ENCODE assay signal across 8 cellular contexts in the genomic region with DNA sequence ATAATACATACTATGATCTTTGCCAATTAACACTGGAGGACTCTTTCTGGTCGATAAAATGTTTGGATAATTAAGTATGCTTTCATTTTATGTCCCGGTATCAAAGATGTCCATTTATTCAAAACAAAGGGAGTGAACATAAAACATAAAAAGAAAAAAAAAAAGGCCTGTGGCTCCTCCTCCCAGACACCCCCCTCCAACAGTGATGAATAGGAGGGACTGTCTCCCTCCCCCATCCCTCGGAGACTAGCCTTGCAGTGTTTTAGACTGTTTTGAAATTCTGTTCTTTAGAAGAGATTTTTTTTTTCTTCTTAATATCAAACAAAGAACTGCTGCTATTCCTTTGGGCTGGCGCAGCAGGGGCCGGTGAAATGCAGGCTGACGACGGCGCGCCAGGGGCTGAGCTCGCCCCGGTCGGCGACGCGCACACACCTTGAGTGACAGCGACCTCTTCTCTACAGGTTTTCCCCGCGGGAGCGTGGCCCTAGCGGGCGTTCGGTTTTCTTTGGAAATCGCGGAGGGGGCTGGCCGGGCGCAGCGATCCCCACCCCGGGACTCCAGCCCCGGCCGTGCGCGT. TPM values are rescaled to one million over a fixed set of nuclear protein-coding genes. Genes with fewer than 3 reads are reported as not detected.
DNase-seq lines count a peak whose midpoint lies in the region; ATAC-seq and TF ChIP-seq lines count a peak whose summit lies in the region.

A gene with protein sequence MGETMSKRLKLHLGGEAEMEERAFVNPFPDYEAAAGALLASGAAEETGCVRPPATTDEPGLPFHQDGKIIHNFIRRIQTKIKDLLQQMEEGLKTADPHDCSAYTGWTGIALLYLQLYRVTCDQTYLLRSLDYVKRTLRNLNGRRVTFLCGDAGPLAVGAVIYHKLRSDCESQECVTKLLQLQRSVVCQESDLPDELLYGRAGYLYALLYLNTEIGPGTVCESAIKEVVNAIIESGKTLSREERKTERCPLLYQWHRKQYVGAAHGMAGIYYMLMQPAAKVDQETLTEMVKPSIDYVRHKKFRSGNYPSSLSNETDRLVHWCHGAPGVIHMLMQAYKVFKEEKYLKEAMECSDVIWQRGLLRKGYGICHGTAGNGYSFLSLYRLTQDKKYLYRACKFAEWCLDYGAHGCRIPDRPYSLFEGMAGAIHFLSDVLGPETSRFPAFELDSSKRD (plus strand): TSS at position 235 of the 577 bp plus-strand sequence. CDS start 689 bp downstream, outside the sequence.

- H2AFZ ChIP-seq in OCI-LY7 (ENCODE audit: low read length): peak within 1 kb of the TSS; percentile 88

- no peaks in the 10 kb centered on the region for H3K9me3 ChIP-seq in CD8-positive, alpha-beta T cell (ENCODE audit: low read length)
- no peaks in the 10 kb centered on the region for H3K9me3 ChIP-seq in OCI-LY7 (ENCODE audit: low read length)

- no peaks in the 10 kb centered on the region for H3K27me3 ChIP-seq in CD8-positive, alpha-beta T cell (ENCODE audit: insufficient read depth, low read length)

- H3K27ac Mint-ChIP-seq in CD8-positive, alpha-beta T cell: peak within 1 kb of the TSS; percentile 99

- no peaks in the 10 kb centered on the region for H3K9me3 Mint-ChIP-seq in CD8-positive, alpha-beta T cell

- DNase-seq in CD8-positive, alpha-beta T cell: peak in 6 of 7 experiments; percentile 12 to 56 (median 45)
- DNase-seq in OCI-LY7 (ENCODE audit: low spot score) (no peak), astrocyte of the cerebellum (ENCODE audit: low read depth) (no peak), skeletal muscle cell (ENCODE audit: low read depth) (no peak), GF-D8 (lab: John Stamatoyannopoulos, UW) (no peak)

- CTCF ChIA-PET in CD8-positive, alpha-beta T cell (lab: Charles Lee): interaction anchor here (0.9 to 1.7 kb wide), 3 partner anchors 56 to 110 kb away, joined by 3 to 6 read pairs (median 4); no protein-coding TSS in a partner anchor
- CTCF ChIA-PET in OCI-LY7 (lab: Charles Lee; ENCODE audit: unreplicated experiment): interaction anchor here (0.6 kb wide), 1 partner anchor 15 kb away, joined by 3 read pairs; no protein-coding TSS in a partner anchor

- POLR2A ChIA-PET in CD8-positive, alpha-beta T cell (lab: Charles Lee): interaction anchor here (0.7 to 2.6 kb wide), 17 partner anchors 8 to 741 kb away, joined by 3 to 26 read pairs (median 5); a partner anchor contains a TSS
- POLR2A ChIA-PET in OCI-LY7 (lab: Charles Lee): interaction anchor here (1.0 to 1.8 kb wide), 4 partner anchors 9 to 168 kb away, joined by 4 to 11 read pairs (median 5); no protein-coding TSS in a partner anchor

- peak within 1 kb of the TSS; percentile 92 for H3K4me3 ChIP-seq in CD8-positive, alpha-beta T cell (ENCODE audit: low read depth, low read length)
- H3K4me3 ChIP-seq in OCI-LY7 (ENCODE audit: low read depth, low read length, poor library complexity, severe bottlenecking) (peak within 1 kb of the TSS; percentile 82), astrocyte of the cerebellum (ENCODE audit: low read depth, low read length) (peak within 1 kb of the TSS; percentile 97), iPS-11a (ENCODE audit: low read depth, low read length) (peak within 1 kb of the TSS; percentile 98), skeletal muscle cell (ENCODE audit: low read depth, low read length) (peak within 1 kb of the TSS; percentile 85)

- no peaks in the 10 kb centered on the region for H3K27me3 Mint-ChIP-seq in CD8-positive, alpha-beta T cell (ENCODE audit: low read depth)

- no peak for TF ChIP-seq CTCF in CD8-positive, alpha-beta T cell (IDR thresholded peaks at IDR 0.05)
- TF ChIP-seq CTCF in OCI-LY7 (conservative IDR thresholded peaks at IDR 0.05; ENCODE audit: low read length) (no peak), astrocyte of the cerebellum (IDR thresholded peaks at IDR 0.05; ENCODE audit: low read depth, low read length, missing control alignments) (no peak)

- peaks cover 31% of the 10 kb centered on the region for H3K4me1 Mint-ChIP-seq in CD8-positive, alpha-beta T cell (ENCODE audit: low read depth)

- in situ Hi-C loops in astrocyte of the cerebellum (cut with HindIII; ENCODE audit: low sequenced_read_pairs): no loop called here

- no TSS peak for BruUV-seq in OCI-LY7 (replicated peaks; lab: Mats Ljungman, UMichigan)

- no peaks in the 10 kb centered on the region for H3K36me3 ChIP-seq in CD8-positive, alpha-beta T cell (ENCODE audit: insufficient read depth, low read length)
- H3K36me3 ChIP-seq in OCI-LY7 (ENCODE audit: insufficient read depth, low read length): peaks cover 4% of the 10 kb centered on the region

- H3K36me3 Mint-ChIP-seq in CD8-positive, alpha-beta T cell: peaks cover 13% of the 10 kb centered on the region

- peak; percentile 34 for ATAC-seq in CD8-positive, alpha-beta T cell
- peak; percentile 32 for ATAC-seq in GM19438 (IDR thresholded peaks at IDR 0.05; ENCODE audit: low read depth, unreplicated experiment)
- peak; percentile 33 for ATAC-seq in HG03457 (IDR thresholded peaks at IDR 0.05; ENCODE audit: unreplicated experiment)

- H3K4me1 ChIP-seq in CD8-positive, alpha-beta T cell (ENCODE audit: insufficient read depth, low read length): peaks cover 27% of the 10 kb centered on the region
- peaks cover 19% of the 10 kb centered on the region for H3K4me1 ChIP-seq in OCI-LY7 (ENCODE audit: insufficient read depth, low read length, poor library complexity, severe bottlenecking)

- peaks cover 25% of the 10 kb centered on the region for H3K79me2 ChIP-seq in OCI-LY7 (ENCODE audit: insufficient read depth, low read depth, low read length)

- H3K4me3 Mint-ChIP-seq in CD8-positive, alpha-beta T cell: peak within 1 kb of the TSS; percentile 96

- intact Hi-C loops in CD8-positive, alpha-beta T cell (cut with DNase I, micrococcal nuclease): loop anchor here (1.0 to 5.0 kb wide), 11 partner anchors 47 to 741 kb away; a partner anchor contains a TSS
- intact Hi-C loops in OCI-LY7 (cut with micrococcal nuclease; ENCODE audit: unreplicated experiment): loop anchor here (2.0 to 10.0 kb wide), 6 partner anchors 83 to 747 kb away; a partner anchor contains a TSS

- H3K27ac ChIP-seq in CD8-positive, alpha-beta T cell (ENCODE audit: low read depth, low read length): peak within 1 kb of the TSS; percentile 96
- H3K27ac ChIP-seq in OCI-LY7 (ENCODE audit: low read depth, low read length, poor library complexity, severe bottlenecking): peak within 1 kb of the TSS; percentile 78

- no peaks in the 10 kb centered on the region for H4K20me1 ChIP-seq in OCI-LY7 (ENCODE audit: insufficient read depth, low read length)

- H3K4me2 ChIP-seq in OCI-LY7 (ENCODE audit: low read length): peak within 1 kb of the TSS; percentile 83

- no peaks in the 10 kb centered on the region for H3K9me2 ChIP-seq in OCI-LY7 (ENCODE audit: insufficient read depth, low read length)

RNA-seq across cellular contexts. Expression of the gene that starts here (rescaled TPM):
- total RNA-seq in CD8-positive, alpha-beta T cell: 10 to 100 TPM; 10.3 to 10.5 TPM
- total RNA-seq in OCI-LY7 (2014; rRNA removed; shearing (Covaris generic)): 6.4 and 9.5 TPM in 2 replicates
- total RNA-seq in OCI-LY7 (2022): 6.5 and 7.8 TPM in 2 replicates

Comparison
In these comparisons a context has a peak if more than half of its experiments do, and no peak if none do; other contexts are left out.
1. DNase-seq: peak in CD8-positive, alpha-beta T cell (6 of 7); none in OCI-LY7 (single experiment), astrocyte of the cerebellum (single experiment), skeletal muscle cell (single experiment) and GF-D8 (single experiment).
2. Peak in every context shown above with its lines, with median percentiles within 50 percentile points of each other: ATAC-seq and H3K4me3 ChIP-seq.